ENCODE assay signal across 13 cellular contexts in genomic region chr1:203624341-203624712, GRCh38. TPM values are rescaled to one million over a fixed set of nuclear protein-coding genes. Genes with fewer than 3 reads are reported as not detected.
DNase-seq lines count a peak whose midpoint lies in the region; ATAC-seq and TF ChIP-seq lines count a peak whose summit lies in the region.
"Had no signal": no experiment of that assay in that cellular context is flagged by ENCODE, and none has a peak within 500 bp of the region (broad histone marks: within the 10 kb centered on the region; RNA-seq: fewer than 3 reads in every experiment).

No MANE protein-coding gene starts in this region.

- no peak overlapping the region for H3K9ac ChIP-seq in trophoblast cell (ENCODE audit: low read length)

- H2BK5ac ChIP-seq in trophoblast cell (ENCODE audit: low read depth, low read length, poor library complexity), result no peak overlapping the region

- no peaks in the 10 kb centered on the region for H3K36me3 ChIP-seq in HEK293 (ENCODE audit: control insufficient read depth in 2 of 2, insufficient read depth in 1 of 2, low read length in 2 of 2)
- H3K36me3 ChIP-seq in trophoblast cell (ENCODE audit: control insufficient read depth in 1 of 2, insufficient read depth in 2 of 2, low read length in 2 of 2), result peaks cover 0 to 7% of the 10 kb centered on the region in 2 experiments
- H3K36me3 ChIP-seq in MG63, result peaks cover 15% of the 10 kb centered on the region

- no peak overlapping the region for H3K23ac ChIP-seq in trophoblast cell (ENCODE audit: low read length)

- H3K27ac ChIP-seq in HEK293 (ENCODE audit: extremely low read depth, low read depth, low read length), result no peak overlapping the region
- H3K27ac ChIP-seq in trophoblast cell (ENCODE audit: low read depth, low read length), result no peak overlapping the region

- peaks cover 17% of the 10 kb centered on the region for H3K36me3 Mint-ChIP-seq in T-helper 1 cell treated with Interleukin-12 subunit alpha and Interleukin-12 subunit beta and Interleukin-4 antibody, amounts not matched to agents 30 μg/mL and 1 μg/mL, for 36 hours (ENCODE audit: low read depth)
- no peaks in the 10 kb centered on the region for H3K36me3 Mint-ChIP-seq in brain
- H3K36me3 Mint-ChIP-seq: activated naive CD8-positive, alpha-beta T cell had no signal

- H3K27me3 ChIP-seq in trophoblast cell (ENCODE audit: insufficient read depth, low read length) (no peaks in the 10 kb centered on the region), MG63 (no peaks in the 10 kb centered on the region)

- no peak overlapping the region for H3K4me3 Mint-ChIP-seq in T-helper 1 cell treated with Interleukin-12 subunit alpha and Interleukin-12 subunit beta and Interleukin-4 antibody, amounts not matched to agents 30 μg/mL and 1 μg/mL, for 36 hours
- H3K4me3 Mint-ChIP-seq in brain, result peak overlapping the region in 1 of 5 experiments; percentile 39
- H3K4me3 Mint-ChIP-seq: activated naive CD8-positive, alpha-beta T cell had no signal

- no peak overlapping the region for H3K4ac ChIP-seq in trophoblast cell (ENCODE audit: low read depth, low read length)

- no peak overlapping the region for H3K4me2 ChIP-seq in trophoblast cell (ENCODE audit: low read length)

- no peak overlapping the region for H2BK120ac ChIP-seq in trophoblast cell (ENCODE audit: insufficient read depth, low read length, poor library complexity)

- peaks cover 6% of the 10 kb centered on the region; the same call in 1 of the 2 replicates for H3K4me1 ChIP-seq in HEK293 (ENCODE audit: control insufficient read depth, insufficient read depth, low read length)
- peaks cover 12 to 16% of the 10 kb centered on the region in 2 experiments for H3K4me1 ChIP-seq in trophoblast cell (ENCODE audit: control insufficient read depth in 1 of 2, insufficient read depth in 2 of 2, low read length in 2 of 2)

- CTCF ChIA-PET in HEK293 (lab: Yijun Ruan, JAX), result interaction anchor here (0.9 kb wide), 1 partner anchor 78 kb away, joined by 3 read pairs; no protein-coding TSS in a partner anchor

- no peaks in the 10 kb centered on the region for H3K27me3 Mint-ChIP-seq in T-helper 1 cell treated with Interleukin-12 subunit alpha and Interleukin-12 subunit beta and Interleukin-4 antibody, amounts not matched to agents 30 μg/mL and 1 μg/mL, for 36 hours (ENCODE audit: low read depth)
- H3K27me3 Mint-ChIP-seq in brain, result peaks cover 19% of the 10 kb centered on the region
- H3K27me3 Mint-ChIP-seq: activated naive CD8-positive, alpha-beta T cell had no signal

- no peak overlapping the region for H4K91ac ChIP-seq in trophoblast cell (ENCODE audit: low read depth, low read length)

- POLR2A ChIA-PET in HEK293 (lab: Yijun Ruan, JAX), result no interaction called here

- H3K9me3 ChIP-seq in HEK293 (ENCODE audit: control insufficient read depth, insufficient read depth, low read depth, low read length) (no peaks in the 10 kb centered on the region), trophoblast cell (ENCODE audit: insufficient read depth, low read depth, low read length) (no peaks in the 10 kb centered on the region), MG63 (no peaks in the 10 kb centered on the region)

- no peak overlapping the region for H3K18ac ChIP-seq in trophoblast cell (ENCODE audit: low read length)

- peak overlapping the region; percentile 67 for H2BK12ac ChIP-seq in trophoblast cell (ENCODE audit: low read length)

- TF ChIP-seq CTCF in HEK293 (tag by site-specific recombination; IDR thresholded peaks at IDR 0.05) (no peak), brain (conservative IDR thresholded peaks at IDR 0.05) (no peak)

- H4K12ac ChIP-seq in trophoblast cell (ENCODE audit: low read depth, low read length), result no peak overlapping the region

- H3K9me3 Mint-ChIP-seq in T-helper 1 cell treated with Interleukin-12 subunit alpha and Interleukin-12 subunit beta and Interleukin-4 antibody, amounts not matched to agents 30 μg/mL and 1 μg/mL, for 36 hours, result no peaks in the 10 kb centered on the region
- peaks cover 0 to 2% (median 0%) of the 10 kb centered on the region in 5 experiments for H3K9me3 Mint-ChIP-seq in brain

- no peak overlapping the region for H2AK5ac ChIP-seq in trophoblast cell (ENCODE audit: low read length)

- no peak overlapping the region for H4K8ac ChIP-seq in trophoblast cell (ENCODE audit: low read depth, low read length)

- no peak overlapping the region for H2AFZ ChIP-seq in trophoblast cell (ENCODE audit: insufficient read depth, low read length, poor library complexity)

- H3K4me1 Mint-ChIP-seq in T-helper 1 cell treated with Interleukin-12 subunit alpha and Interleukin-12 subunit beta and Interleukin-4 antibody, amounts not matched to agents 30 μg/mL and 1 μg/mL, for 36 hours (ENCODE audit: low read depth), result peaks cover 53% of the 10 kb centered on the region
- peaks cover 68% of the 10 kb centered on the region for H3K4me1 Mint-ChIP-seq in brain

- H3K79me2 ChIP-seq in trophoblast cell (ENCODE audit: control insufficient read depth, insufficient read depth, low read length, poor library complexity), result peaks cover 21% of the 10 kb centered on the region

- H3K27ac Mint-ChIP-seq in T-helper 1 cell treated with Interleukin-12 subunit alpha and Interleukin-12 subunit beta and Interleukin-4 antibody, amounts not matched to agents 30 μg/mL and 1 μg/mL, for 36 hours, result peak overlapping the region; percentile 92
- peak overlapping the region in 3 of 5 experiments; percentile 47 to 97 (median 63) for H3K27ac Mint-ChIP-seq in brain
- H3K27ac Mint-ChIP-seq: activated naive CD8-positive, alpha-beta T cell had no signal

- H3K14ac ChIP-seq in trophoblast cell (ENCODE audit: low read length), result no peak overlapping the region

- H3K79me1 ChIP-seq in trophoblast cell (ENCODE audit: low read length), result peaks cover 30% of the 10 kb centered on the region

- DNase-seq in T-helper 1 cell, result no peak
- DNase-seq in trophoblast cell, result peak in 1 of 2 donors; percentile 24
- no peak for DNase-seq in MG63
- no peak for DNase-seq in nucleus accumbens (lab: John Stamatoyannopoulos, UW)
- DNase-seq: GDM1, glutamatergic neuron, islet precursor cell, NCI-H748 treated with DMSO at 0.1 percent for 48 hours had no signal

- no peak for ATAC-seq in GM18907 (IDR thresholded peaks at IDR 0.05; ENCODE audit: unreplicated experiment)

- H3K4me3 ChIP-seq in HEK293 (ENCODE audit: low read depth, low read length) (no peak overlapping the region), trophoblast cell (ENCODE audit: low read depth, low read length) (no peak overlapping the region), MG63 (no peak overlapping the region)

TF ChIP-seq in HEK293, 187 proteins besides CTCF, POLR2A, EP300 and RAD21 (continues in another document):
- TF ChIP-seq SP3 (tag by site-specific recombination; IDR thresholded peaks at IDR 0.05), result peak; percentile 76
- 0 out of 2 replicates have a peak, but pooled peaks have one; percentile 18 for TF ChIP-seq ZNF266 (tag by site-specific recombination; IDR thresholded peaks at IDR 0.05; ENCODE audit: low read depth)
- TF ChIP-seq KLF9 (tag by site-specific recombination; IDR thresholded peaks at IDR 0.05; ENCODE audit: low read depth), result no peak
- peak; percentile 75 for TF ChIP-seq ZNF398 (tag by site-specific recombination; IDR thresholded peaks at IDR 0.05)
- peak; percentile 96 for TF ChIP-seq ZNF366 (tag by site-specific recombination; conservative IDR thresholded peaks at IDR 0.05)
- peak; percentile 80 for TF ChIP-seq SP2 (tag by site-specific recombination; IDR thresholded peaks at IDR 0.05)
- TF ChIP-seq KLF17 (tag by site-specific recombination; IDR thresholded peaks at IDR 0.05), result peak; percentile 68; the same call in 1 of the 2 replicates
- no peak for TF ChIP-seq ZNF148 (tag by site-specific recombination; IDR thresholded peaks at IDR 0.05; ENCODE audit: borderline replicate concordance)

RNA-seq across cellular contexts. Expression of gene ATP2B4, which starts 2.3 kb away (rescaled TPM):
- 95.2 TPM for polyA plus RNA-seq in brain (ENCODE audit: insufficient read depth, low read depth, low replicate concordance)
- polyA plus RNA-seq in trophoblast cell (2013), result 278 and 279 TPM in 2 replicates
- 37.6 and 43.6 TPM in 2 replicates for total RNA-seq in MG63 (2014; rRNA removed; shearing (Covaris generic); ENCODE audit: low replicate concordance)
